Comparison of ENCODE assay signal across 19 cellular contexts in genomic region chrX:123682182-123682581, GRCh38.
"Had no signal": no experiment of that assay in that cellular context is flagged by ENCODE, and none has a peak within 500 bp of the region (broad histone marks: within the 10 kb centered on the region; RNA-seq: fewer than 3 reads in every experiment).

No MANE protein-coding gene starts in this region.

- ATAC-seq: foreskin keratinocyte, gastroesophageal sphincter, heart left ventricle, left cardiac atrium, left lung, left ventricle myocardium superior, lower lobe of right lung, mucosa of descending colon had no signal

- H3K4me1 ChIP-seq: foreskin keratinocyte, gastroesophageal sphincter, heart left ventricle, left lung, lower lobe of right lung had no signal

- DNase-seq: dermis blood vessel endothelial cell; dorsolateral prefrontal cortex; effector CD4-positive, alpha-beta T cell; effector memory CD4-positive, alpha-beta T cell; foreskin keratinocyte; heart left ventricle; hypothalamus; left cardiac atrium; left lung; left ventricle myocardium superior; lower lobe of right lung; mesenchymal stem cell; mucosa of descending colon; naive B cell had no signal

- H3K9me3 ChIP-seq: esophagus muscularis mucosa, gastroesophageal sphincter, heart left ventricle, left lung, lower lobe of right lung, mucosa of descending colon had no signal

- H3K4me3 ChIP-seq: coronary artery, dorsolateral prefrontal cortex, esophagus muscularis mucosa, gastroesophageal sphincter, heart left ventricle, hepatocyte, left lung, lower lobe of right lung, mucosa of descending colon had no signal

- H3K27ac ChIP-seq: coronary artery, dorsolateral prefrontal cortex, esophagus muscularis mucosa, foreskin keratinocyte, gastroesophageal sphincter, heart left ventricle, hepatocyte, left lung, lower lobe of right lung had no signal

- H3K27me3 Mint-ChIP-seq: naive B cell had no signal

- H3K27me3 ChIP-seq: esophagus muscularis mucosa, foreskin keratinocyte, gastroesophageal sphincter, heart left ventricle, hepatocyte, left lung had no signal

- H3K4me3 Mint-ChIP-seq: mesothelial cell of epicardium, naive B cell had no signal

- H3K27ac Mint-ChIP-seq: mesothelial cell of epicardium, naive B cell had no signal
